ENCODE assay signal across 8 cellular contexts in the genomic region with DNA sequence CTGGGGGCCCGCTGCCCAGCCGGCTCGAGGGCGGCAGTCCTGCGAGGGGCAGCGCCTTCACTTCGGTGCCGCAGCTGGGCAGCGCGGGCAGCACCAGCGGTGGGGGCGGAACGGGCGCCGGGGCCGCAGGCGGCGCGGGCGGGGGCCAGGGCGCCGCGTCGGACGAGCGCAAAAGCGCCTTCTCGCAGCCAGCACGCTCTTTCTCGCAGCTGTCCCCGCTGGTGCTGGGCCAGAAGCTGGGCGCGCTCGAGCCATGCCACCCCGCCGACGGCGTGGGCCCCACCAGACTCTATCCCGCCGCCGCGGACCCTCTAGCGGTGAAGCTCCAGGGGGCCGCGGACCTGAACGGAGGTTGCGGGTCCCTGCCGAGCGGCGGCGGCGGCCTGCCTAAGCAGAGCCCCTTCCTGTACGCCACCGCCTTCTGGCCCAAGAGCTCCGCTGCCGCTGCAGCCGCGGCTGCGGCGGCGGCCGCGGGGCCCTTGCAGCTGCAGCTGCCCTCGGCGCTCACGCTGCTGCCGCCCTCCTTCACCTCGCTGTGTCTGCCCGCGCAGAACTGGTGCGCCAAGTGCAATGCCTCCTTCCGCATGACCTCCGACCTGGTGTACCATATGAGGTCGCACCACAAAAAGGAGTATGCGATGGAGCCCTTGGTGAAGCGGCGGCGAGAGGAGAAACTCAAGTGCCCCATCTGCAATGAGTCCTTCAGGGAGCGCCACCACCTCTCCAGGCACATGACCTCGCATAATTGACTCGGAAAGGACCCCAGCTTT. TPM values are rescaled to one million over a fixed set of nuclear protein-coding genes. Genes with fewer than 3 reads are reported as not detected.
A peak's percentile ranks its signal among the peaks of the same experiment; 100 is the strongest.
DNase-seq lines count a peak whose midpoint lies in the region; ATAC-seq, FAIRE-seq and TF ChIP-seq lines count a peak whose summit lies in the region.

No MANE protein-coding gene starts in this region.

- H3K4me1 ChIP-seq in K562 (replicated peaks in 1 of 2; ENCODE audit: control insufficient read depth in 2 of 2, insufficient read depth in 2 of 2, low read length in 2 of 2) (peaks cover 0 to 6% of the 10 kb centered on the region in 2 experiments; a peak in 1 of 5 replicates), SK-N-SH (ENCODE audit: control insufficient read depth in 1 of 2, insufficient read depth in 2 of 2, low read depth in 1 of 2, low read length in 1 of 2) (peaks cover 0 to 14% of the 10 kb centered on the region in 2 experiments; a peak in 2 of 4 replicates)

- H3K9me3 Mint-ChIP-seq in stimulated activated effector memory CD8-positive, alpha-beta T cell treated with anti-CD3 and anti-CD28 coated beads, Interleukin-12 subunit alpha, Interleukin-12 subunit beta, amount 100 ng/mL, for 72 hours, result no peaks in the 10 kb centered on the region

- H3K79me2 ChIP-seq in K562 (ENCODE audit: control insufficient read depth, insufficient read depth, low read length) (no peaks in the 10 kb centered on the region), SK-N-SH (ENCODE audit: insufficient read depth) (peaks cover 5% of the 10 kb centered on the region; the same call in 1 of the 2 replicates)

- no TSS peak for BruUV-seq in K562 (replicated peaks; lab: Mats Ljungman, UMichigan)

- in situ Hi-C loops in K562 (cut with MboI), result no loop called here

- CTCF ChIA-PET in AG04450 (lab: Charles Lee) (interaction anchor here (0.5 to 6.1 kb wide), 28 partner anchors 8 to 1239 kb away, joined by 3 to 82 read pairs (median 4); a partner anchor contains a TSS), K562 (lab: Yijun Ruan, JAX; ENCODE audit: low intra/inter-chr PET ratio) (no interaction called here), SK-N-SH (lab: Yijun Ruan, JAX) (interaction anchor here (1.1 kb wide), 1 partner anchor 17 kb away, joined by 3 read pairs; no protein-coding TSS in a partner anchor)

- H3K4me3 Mint-ChIP-seq in stimulated activated effector memory CD8-positive, alpha-beta T cell treated with anti-CD3 and anti-CD28 coated beads, Interleukin-12 subunit alpha, Interleukin-12 subunit beta, amount 100 ng/mL, for 72 hours, result peak overlapping the region; percentile 82

- no peak for FAIRE-seq in K562 (lab: Jason Lieb, UNC)

- H3K9me2 ChIP-seq in SK-N-SH, result no peaks in the 10 kb centered on the region

- peaks cover 16% of the 10 kb centered on the region for H3K36me3 Mint-ChIP-seq in stimulated activated effector memory CD8-positive, alpha-beta T cell treated with anti-CD3 and anti-CD28 coated beads, Interleukin-12 subunit alpha, Interleukin-12 subunit beta, amount 100 ng/mL, for 72 hours

- WGBS in K562 (ENCODE audit: insufficient coverage, low coverage, missing lambda C conversion rate), result 97% methylated on average over 37 of the region's 81 CpGs
- WGBS in SK-N-SH (ENCODE audit: low lambda C conversion rate), result 94% methylated on average over 34 of the region's 81 CpGs

- peak overlapping the region; percentile 63 for H3K4me3 ChIP-seq in AG04450 (ENCODE audit: low read depth, low read length)
- H3K4me3 ChIP-seq in K562, result no peak overlapping the region
- no peak overlapping the region for H3K4me3 ChIP-seq in SK-N-SH (ENCODE audit: low read depth in 2 of 2, low read length in 1 of 2)

- no peaks in the 10 kb centered on the region for H3F3A ChIP-seq in SK-N-SH (replicated peaks; ENCODE audit: insufficient read depth)

- H3K9me3 ChIP-seq in AG04450 (ENCODE audit: control insufficient read depth, insufficient read depth, low read length) (peaks cover 11% of the 10 kb centered on the region), K562 (replicated peaks; ENCODE audit: control insufficient read depth, insufficient read depth, low read depth, low read length) (peaks cover 8% of the 10 kb centered on the region), SK-N-SH (no peaks in the 10 kb centered on the region)

- ATAC-seq in GM19023 (IDR thresholded peaks at IDR 0.05; ENCODE audit: unreplicated experiment) (peak; percentile 56), HG03135 (IDR thresholded peaks at IDR 0.05; ENCODE audit: unreplicated experiment) (peak; percentile 52), K562 (no peak)
- ATAC-seq in stimulated activated effector memory CD8-positive, alpha-beta T cell treated with anti-CD3 and anti-CD28 coated beads, Interleukin-12 subunit alpha, Interleukin-12 subunit beta, amount 100 ng/mL, for 72 hours, result peak; percentile 73

- no peak for TF ChIP-seq EP300 in K562 (IDR thresholded peaks at IDR 0.05; ENCODE audit: low read length)
- TF ChIP-seq EP300 in SK-N-SH (IDR thresholded peaks at IDR 0.05; ENCODE audit: borderline replicate concordance in 1 of 2, low read depth in 1 of 2, low read length in 1 of 2), result no peak

- H3K9ac ChIP-seq in K562 (ENCODE audit: insufficient read depth in 1 of 2, low read depth in 2 of 2, low read length in 2 of 2) (no peak overlapping the region), SK-N-SH (no peak overlapping the region)

- H3K36me3 ChIP-seq in K562 (ENCODE audit: control insufficient read depth, insufficient read depth, low read length) (no peaks in the 10 kb centered on the region), SK-N-SH (replicated peaks in 1 of 2; ENCODE audit: control insufficient read depth in 1 of 2, insufficient read depth in 2 of 2, low read length in 1 of 2) (peaks cover 0 to 3% of the 10 kb centered on the region in 2 experiments)

- POLR2A ChIA-PET in AG04450 (lab: Yijun Ruan, JAX) (interaction anchor here (0.6 to 1.5 kb wide), 9 partner anchors 10 to 597 kb away, joined by 3 to 8 read pairs (median 3); a partner anchor contains a TSS), K562 (lab: Yijun Ruan, JAX) (no interaction called here), SK-N-SH (lab: Yijun Ruan, JAX) (no interaction called here)

- DNase-seq in AG04450 (ENCODE audit: low read depth, low spot score) (no peak), SW 1271 (lab: John Stamatoyannopoulos, UW) (peak; percentile 4 to 46), K562 (ENCODE audit: extremely low read depth in 1 of 4, low spot score in 3 of 4) (no peak), islet precursor cell (peak; percentile 70), SK-N-SH (no peak)
- peak; percentile 35 to 81 for DNase-seq in stimulated activated effector memory CD8-positive, alpha-beta T cell treated with anti-CD3 and anti-CD28 coated beads, Interleukin-12 subunit alpha, Interleukin-12 subunit beta, amount 100 ng/mL, for 72 hours (ENCODE audit: low spot score in 2 of 2)

- H3K27ac ChIP-seq in AG04450 (ENCODE audit: low read depth, low read length) (no peak overlapping the region), K562 (ENCODE audit: extremely low read depth, low read depth, low read length) (no peak overlapping the region), SK-N-SH (ENCODE audit: low read depth in 2 of 2, low read length in 1 of 2) (no peak overlapping the region)

- no peak overlapping the region for H2AFZ ChIP-seq in K562 (ENCODE audit: low read depth, low read length)
- no peak overlapping the region for H2AFZ ChIP-seq in SK-N-SH (ENCODE audit: low read depth)

- H3K4me2 ChIP-seq in K562 (ENCODE audit: insufficient read depth, low read length), result no peak overlapping the region
- H3K4me2 ChIP-seq in SK-N-SH, result no peak overlapping the region

- H3K27me3 ChIP-seq in AG04450 (ENCODE audit: control insufficient read depth, insufficient read depth, low read length) (no peaks in the 10 kb centered on the region), K562 (ENCODE audit: control insufficient read depth in 2 of 2, insufficient read depth in 2 of 2, low read length in 2 of 2) (no peaks in the 10 kb centered on the region; a peak in 1 of 5 replicates), SK-N-SH (ENCODE audit: insufficient read depth) (no peaks in the 10 kb centered on the region)

- intact Hi-C loops in K562 (cut with micrococcal nuclease), result no loop called here

- peak overlapping the region; percentile 86 for H3K27ac Mint-ChIP-seq in stimulated activated effector memory CD8-positive, alpha-beta T cell treated with anti-CD3 and anti-CD28 coated beads, Interleukin-12 subunit alpha, Interleukin-12 subunit beta, amount 100 ng/mL, for 72 hours

- peaks cover 26% of the 10 kb centered on the region for H3K4me1 Mint-ChIP-seq in stimulated activated effector memory CD8-positive, alpha-beta T cell treated with anti-CD3 and anti-CD28 coated beads, Interleukin-12 subunit alpha, Interleukin-12 subunit beta, amount 100 ng/mL, for 72 hours

- TF ChIP-seq RAD21 in K562 (CRISPR knock-in tag; conservative IDR thresholded peaks at IDR 0.05 in 1 of 2, IDR thresholded peaks at IDR 0.05 in 1 of 2), result no peak
- TF ChIP-seq RAD21 in SK-N-SH (IDR thresholded peaks at IDR 0.05; ENCODE audit: low read length), result no peak

- H4K20me1 ChIP-seq in K562 (replicated peaks; ENCODE audit: control insufficient read depth, insufficient read depth, low read length), result no peaks in the 10 kb centered on the region
- H4K20me1 ChIP-seq in SK-N-SH (ENCODE audit: insufficient read depth), result no peaks in the 10 kb centered on the region

- TF ChIP-seq CTCF in AG04450 (IDR thresholded peaks at IDR 0.05; ENCODE audit: low read depth, low read length) (no peak), K562 (IDR thresholded peaks at IDR 0.05 in 2 of 3, conservative IDR thresholded peaks at IDR 0.05 in 1 of 3; ENCODE audit: insufficient read depth in 2 of 3, low read depth in 1 of 3, low read length in 3 of 3) (no peak), SK-N-SH (IDR thresholded peaks at IDR 0.05) (no peak)

- no peaks in the 10 kb centered on the region for H3K9me1 ChIP-seq in K562 (ENCODE audit: control insufficient read depth, insufficient read depth, low read length)

- no peak for TF ChIP-seq POLR2A in K562 (conservative IDR thresholded peaks at IDR 0.05)

RNA-seq across cellular contexts. Expression of a gene that starts 5.7 kb away (rescaled TPM):
- 12.8 and 14.3 TPM in 2 replicates for polyA plus RNA-seq in AG04450 (2011; rRNA removed)
- polyA minus RNA-seq in AG04450 (2011; rRNA and poly(A)+ RNA removed), result 9.4 and 10.9 TPM in 2 replicates
- not detected in 2 replicates for total RNA-seq in K562 (2011; cell fraction: chromatin; rRNA removed; ENCODE audit: low replicate concordance)
- not detected in 2 replicates for total RNA-seq in K562 (2011; cell fraction: nucleolus; rRNA removed)
- not detected in 2 replicates for total RNA-seq in K562 (2011; cell fraction: nucleoplasm; rRNA removed)
- total RNA-seq in K562 (2014; rRNA removed), result not detected in 2 replicates
- not detected in 2 replicates for total RNA-seq in K562 (2014; rRNA removed; fragmentation: Illumina TruSeq; extraction: Trizol)
- total RNA-seq in K562 (2015; rRNA removed; fragmentation: Illumina TruSeq; extraction: Trizol), result not detected in 2 replicates
- 0.07 and 0.40 TPM in 2 replicates for total RNA-seq in K562 (2021)
- not detected in 2 replicates for polyA plus RNA-seq in K562 (2011; rRNA removed)
- not detected in 2 replicates for polyA plus RNA-seq in K562 (2011; cell fraction: cytosol; rRNA removed)
- polyA plus RNA-seq in K562 (2011; cell fraction: nucleus; rRNA removed), result not detected in 2 replicates
- not detected in 2 replicates for polyA plus RNA-seq in K562 (2012)
- not detected in 2 replicates for polyA plus RNA-seq in K562 (2014; fragmentation: Illumina TruSeq; extraction: Trizol)
- polyA plus RNA-seq in K562 (2014; fragmentation: Nextera tagmentation; extraction: Ambion mirVana), result not detected
- polyA plus RNA-seq in K562 (2014; rRNA removed), result not detected in 2 replicates
- not detected in 2 replicates for polyA minus RNA-seq in K562 (2011; rRNA and poly(A)+ RNA removed)
- not detected in 2 replicates for polyA minus RNA-seq in K562 (2011; cell fraction: cytosol; rRNA and poly(A)+ RNA removed)
- polyA minus RNA-seq in K562 (2011; cell fraction: nucleus; rRNA and poly(A)+ RNA removed), result not detected in 2 replicates
- polyA plus RNA-seq in SK-N-SH (2012; rRNA removed), result 3.5 and 3.7 TPM in 2 replicates
- polyA plus RNA-seq in SK-N-SH (2012; cell fraction: cytosol; rRNA removed), result 2.3 and 2.6 TPM in 2 replicates
- 10.2 and 11.7 TPM in 2 replicates for polyA plus RNA-seq in SK-N-SH (2012; cell fraction: nucleus; rRNA removed)

Comparison
In these comparisons a context has a peak if more than half of its experiments do, and no peak if none do; other contexts are left out.
1. DNase-seq: peak in SW 1271 (2 of 2), islet precursor cell (single experiment) and stimulated activated effector memory CD8-positive, alpha-beta T cell treated with anti-CD3 and anti-CD28 coated beads, Interleukin-12 subunit alpha, Interleukin-12 subunit beta, amount 100 ng/mL, for 72 hours (2 of 2); none in AG04450 (single experiment), K562 (0 of 4) and SK-N-SH (single experiment).